13 cellular contexts compared by ENCODE assay signal in genomic region chr21:46550511-46550941, GRCh38.
DNase-seq lines count a peak whose midpoint lies in the region; ATAC-seq, FAIRE-seq and TF ChIP-seq lines count a peak whose summit lies in the region.
"Had no signal": no experiment of that assay in that cellular context is flagged by ENCODE, and none has a peak within 500 bp of the region (broad histone marks: within the 10 kb centered on the region; RNA-seq: fewer than 3 reads in every experiment).

No MANE protein-coding gene starts in this region.

- no peak for DNase-seq in GM18507 (ENCODE audit: extremely low spot score, insufficient read length, low read depth)
- no peak for DNase-seq in T-helper 2 cell treated with Interferon-gamma antibody and Interleukin-4, amounts not matched to agents 5 μg/mL and 100 μg/mL, for 36 hours (ENCODE audit: low spot score)
- DNase-seq in activated gamma-delta T cell treated with anti-CD3 and anti-CD28 coated beads, Interleukin-2, amount 50 U/mL, for 16 hours (ENCODE audit: low read depth): peak; percentile 49
- DNase-seq in GM19240 (ENCODE audit: insufficient read length, low spot score): no peak
- no peak for DNase-seq in NCI-H69 (lab: John Stamatoyannopoulos, UW)
- DNase-seq in DMS153 treated with DMSO at 0.1 percent for 48 hours (lab: John Stamatoyannopoulos, UW; ENCODE audit: unreplicated experiment): no peak
- DNase-seq: GM23248, NCI-H1694 had no signal

- H3K4me3 Mint-ChIP-seq in T-helper 2 cell treated with Interferon-gamma antibody and Interleukin-4, amounts not matched to agents 5 μg/mL and 100 μg/mL, for 36 hours: peak overlapping the region; percentile 46
- H3K4me3 Mint-ChIP-seq: dendritic cell treated with granulocyte-macrophage colony-stimulating factor and Interleukin-4, amounts not matched to agents 40 ng/mL and 50 ng/mL, for 4 days; neural crest cell had no signal

- H3K9me3 Mint-ChIP-seq in T-helper 2 cell treated with Interferon-gamma antibody and Interleukin-4, amounts not matched to agents 5 μg/mL and 100 μg/mL, for 36 hours: no peaks in the 10 kb centered on the region
- H3K9me3 Mint-ChIP-seq: neural crest cell had no signal

- peak overlapping the region; percentile 94 for H3K27ac ChIP-seq in neutrophil
- H3K27ac ChIP-seq: adrenal gland, GM23248 had no signal

- FAIRE-seq in GM18507 (lab: Jason Lieb, UNC): peak; percentile 64

- no peak for ATAC-seq in HG03342 (IDR thresholded peaks at IDR 0.05; ENCODE audit: unreplicated experiment)

- H3K27me3 ChIP-seq in neutrophil: no peaks in the 10 kb centered on the region
- H3K27me3 ChIP-seq: adrenal gland had no signal

- H3K4me3 ChIP-seq in neutrophil (ENCODE audit: low read depth in 1 of 2, low read length in 1 of 2): peak overlapping the region in 1 of 2 experiments; percentile 62
- H3K4me3 ChIP-seq: adrenal gland, GM23248 had no signal

- H3K36me3 Mint-ChIP-seq in T-helper 2 cell treated with Interferon-gamma antibody and Interleukin-4, amounts not matched to agents 5 μg/mL and 100 μg/mL, for 36 hours (ENCODE audit: low read depth): peaks cover 40% of the 10 kb centered on the region

- peak overlapping the region; percentile 87 for H3K27ac Mint-ChIP-seq in T-helper 2 cell treated with Interferon-gamma antibody and Interleukin-4, amounts not matched to agents 5 μg/mL and 100 μg/mL, for 36 hours

- peaks cover 23% of the 10 kb centered on the region for H3K4me1 Mint-ChIP-seq in T-helper 2 cell treated with Interferon-gamma antibody and Interleukin-4, amounts not matched to agents 5 μg/mL and 100 μg/mL, for 36 hours (ENCODE audit: low read depth)
- H3K4me1 Mint-ChIP-seq: neural crest cell had no signal

- no peaks in the 10 kb centered on the region for H3K9me3 ChIP-seq in neutrophil
- H3K9me3 ChIP-seq: adrenal gland had no signal

- peaks cover 44% of the 10 kb centered on the region for H3K36me3 ChIP-seq in neutrophil

- H3K27me3 Mint-ChIP-seq in T-helper 2 cell treated with Interferon-gamma antibody and Interleukin-4, amounts not matched to agents 5 μg/mL and 100 μg/mL, for 36 hours (ENCODE audit: low read depth): no peaks in the 10 kb centered on the region
- H3K27me3 Mint-ChIP-seq: dendritic cell treated with granulocyte-macrophage colony-stimulating factor and Interleukin-4, amounts not matched to agents 40 ng/mL and 50 ng/mL, for 4 days had no signal

- H3K4me1 ChIP-seq in neutrophil (ENCODE audit: control insufficient read depth in 1 of 2, insufficient read depth in 1 of 2, low read depth in 1 of 2, low read length in 1 of 2): peaks cover 53% of the 10 kb centered on the region in 2 experiments
- H3K4me1 ChIP-seq: adrenal gland had no signal

- TF ChIP-seq CTCF in neutrophil (IDR thresholded peaks at IDR 0.05): no peak
